Comparison of ENCODE assay signal across 8 cellular contexts in the genomic region with DNA sequence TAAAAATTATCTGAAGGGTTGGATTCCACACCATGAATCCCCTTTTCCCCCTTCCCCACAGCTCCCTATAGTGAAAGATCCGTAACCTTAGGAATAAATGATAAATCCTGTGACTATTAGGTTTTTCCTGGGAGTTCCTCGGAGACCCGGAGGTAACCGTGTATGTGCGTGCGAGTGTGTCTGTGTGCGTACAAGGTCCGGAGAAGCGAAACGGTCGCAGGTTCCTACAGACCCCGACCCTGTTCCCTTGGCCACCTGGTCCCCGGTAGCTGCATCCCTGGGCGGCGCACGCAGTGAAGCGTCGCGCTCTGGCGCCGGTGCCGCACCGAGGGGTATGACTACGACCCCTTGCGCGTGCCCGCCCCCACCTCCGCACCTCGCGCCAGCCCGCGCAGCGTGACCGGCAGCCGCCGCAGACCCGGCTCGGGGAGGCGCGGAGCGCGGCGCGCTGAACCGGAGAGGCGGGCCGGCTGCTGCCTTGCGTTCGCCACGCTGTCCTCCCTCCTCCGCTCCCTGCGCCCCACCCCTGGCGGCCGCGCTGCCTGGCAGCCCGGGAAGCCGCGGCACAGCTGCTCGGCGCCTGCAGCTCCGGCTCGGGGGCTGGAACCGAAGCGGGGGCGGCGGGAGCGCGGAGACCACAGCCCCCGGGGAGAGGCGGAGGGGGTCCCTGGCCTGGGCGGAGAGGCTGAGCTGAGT. TPM values are rescaled to one million over a fixed set of nuclear protein-coding genes. Genes with fewer than 3 reads are reported as not detected.
A peak's percentile ranks its signal among the peaks of the same experiment; 100 is the strongest.
DNase-seq lines count a peak whose midpoint lies in the region; ATAC-seq, FAIRE-seq and TF ChIP-seq lines count a peak whose summit lies in the region.

A gene with protein sequence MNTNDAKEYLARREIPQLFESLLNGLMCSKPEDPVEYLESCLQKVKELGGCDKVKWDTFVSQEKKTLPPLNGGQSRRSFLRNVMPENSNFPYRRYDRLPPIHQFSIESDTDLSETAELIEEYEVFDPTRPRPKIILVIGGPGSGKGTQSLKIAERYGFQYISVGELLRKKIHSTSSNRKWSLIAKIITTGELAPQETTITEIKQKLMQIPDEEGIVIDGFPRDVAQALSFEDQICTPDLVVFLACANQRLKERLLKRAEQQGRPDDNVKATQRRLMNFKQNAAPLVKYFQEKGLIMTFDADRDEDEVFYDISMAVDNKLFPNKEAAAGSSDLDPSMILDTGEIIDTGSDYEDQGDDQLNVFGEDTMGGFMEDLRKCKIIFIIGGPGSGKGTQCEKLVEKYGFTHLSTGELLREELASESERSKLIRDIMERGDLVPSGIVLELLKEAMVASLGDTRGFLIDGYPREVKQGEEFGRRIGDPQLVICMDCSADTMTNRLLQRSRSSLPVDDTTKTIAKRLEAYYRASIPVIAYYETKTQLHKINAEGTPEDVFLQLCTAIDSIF (plus strand): TSS at position 529 of the 696 bp plus-strand sequence. CDS start 295 bp downstream, outside the sequence.

- no peaks in the 10 kb centered on the region for H3K9me3 ChIP-seq in HUES64 (ENCODE audit: insufficient read depth, low read depth, low read length)
- H3K9me3 ChIP-seq in kidney (ENCODE audit: control insufficient read depth in 1 of 2, low read length in 2 of 2) = no peaks in the 10 kb centered on the region

- H3K36me3 ChIP-seq in HUES64 (ENCODE audit: insufficient read depth, low read length) (no peaks in the 10 kb centered on the region), kidney (ENCODE audit: control insufficient read depth in 1 of 2, insufficient read depth in 2 of 2, low read length in 2 of 2) (no peaks in the 10 kb centered on the region)

- FAIRE-seq in kidney (lab: Jason Lieb, UNC) = no peak

- H3K9ac ChIP-seq in HUES64 (ENCODE audit: low read depth, low read length) = peak within 1 kb of the TSS; percentile 61
- H3K9ac ChIP-seq in kidney (ENCODE audit: low read length in 2 of 2) = peak within 1 kb of the TSS in 1 of 2 donors; percentile 31

- WGBS in HUES64 = under 1% methylated on average over 71 of the region's 71 CpGs

- POLR2A ChIA-PET in WTC11 (lab: Charles Lee) = no interaction called here

- intact Hi-C loops in kidney (cut with DNase I) = no loop called here

- H3K27ac ChIP-seq in HUES64 (ENCODE audit: low read depth, low read length) (no peak within 1 kb of the TSS), kidney (ENCODE audit: low read depth in 2 of 2, low read length in 2 of 2) (no peak within 1 kb of the TSS)

- H3K4me3 Mint-ChIP-seq in WTC11 = peak within 1 kb of the TSS; percentile 81

- no peaks in the 10 kb centered on the region for H3K36me3 Mint-ChIP-seq in WTC11

- ATAC-seq in WTC11 = peak; percentile 61

- H3K4me1 Mint-ChIP-seq in WTC11 = peaks cover 24% of the 10 kb centered on the region

- no peak within 1 kb of the TSS for H3K27ac Mint-ChIP-seq in WTC11

- peaks cover 68% of the 10 kb centered on the region for H3K27me3 ChIP-seq in HUES64 (ENCODE audit: insufficient read depth, low read length)

- H3K4me1 ChIP-seq in HUES64 (ENCODE audit: insufficient read depth, low read length) = peaks cover 12% of the 10 kb centered on the region
- peaks cover 4 to 15% of the 10 kb centered on the region in 2 donors for H3K4me1 ChIP-seq in kidney (ENCODE audit: control insufficient read depth in 1 of 2, insufficient read depth in 1 of 2, low read depth in 1 of 2, low read length in 2 of 2)

- H3K9me3 Mint-ChIP-seq in WTC11 = no peaks in the 10 kb centered on the region

- H3K4me3 ChIP-seq in HUES64 (ENCODE audit: low read length) (peak within 1 kb of the TSS; percentile 61), kidney (ENCODE audit: low read length in 2 of 2) (peak within 1 kb of the TSS; percentile 59 to 60)

- no peak for TF ChIP-seq CTCF in WTC11 (IDR thresholded peaks at IDR 0.05)
- TF ChIP-seq CTCF in kidney (IDR thresholded peaks at IDR 0.05; ENCODE audit: borderline replicate concordance, extremely low read depth, insufficient read depth) = no peak

- CTCF ChIA-PET in WTC11 (lab: Charles Lee) = interaction anchor here (1.0 to 1.3 kb wide), 2 partner anchors 32 to 402 kb away, joined by 3 to 4 read pairs; no protein-coding TSS in a partner anchor

- H3K27me3 Mint-ChIP-seq in WTC11 (ENCODE audit: low read depth) = peaks cover 59% of the 10 kb centered on the region

- DNase-seq in NCI-H82 (lab: John Stamatoyannopoulos, UW) (peak; percentile 68), NCI-H82 treated with DMSO at 0.1 percent for 48 hours (lab: John Stamatoyannopoulos, UW; ENCODE audit: unreplicated experiment) (no peak), WTC11 (ENCODE audit: low spot score) (peak; percentile 64), cerebellum (ENCODE audit: low spot score) (peak; percentile 5), kidney (peak; percentile 77), KG1 (lab: John Stamatoyannopoulos, UW) (no peak)
- peak in 2 of 3 donors; percentile 15 to 42 for DNase-seq in stimulated activated CD4-positive, alpha-beta T cell treated with anti-CD3 and anti-CD28 coated beads, Interleukin-12 subunit alpha, Interleukin-12 subunit beta, amount 100 ng/mL, for 48 hours (ENCODE audit: low read depth in 2 of 3, low spot score in 1 of 3)

TF ChIP-seq in WTC11, 78 proteins besides CTCF, POLR2A, EP300 and RAD21 (continues in another document):
- TF ChIP-seq ETV6 (CRISPR knock-in tag; IDR thresholded peaks at IDR 0.05) (peak; percentile 42; the same call in 1 of the 2 replicates), TCF7 (CRISPR knock-in tag; IDR thresholded peaks at IDR 0.05; ENCODE audit: low read depth) (peak; percentile 28; the same call in 1 of the 2 replicates), FOXK1 (CRISPR knock-in tag; IDR thresholded peaks at IDR 0.05) (peak; percentile 40; the same call in 1 of the 2 replicates), ZNF121 (CRISPR knock-in tag; IDR thresholded peaks at IDR 0.05) (peak; percentile 66; the same call in 1 of the 2 replicates), TEAD1 (CRISPR knock-in tag; IDR thresholded peaks at IDR 0.05) (0 out of 2 replicates have a peak, but pooled peaks have one; percentile 60), ZNF396 (CRISPR knock-in tag; IDR thresholded peaks at IDR 0.05; ENCODE audit: borderline replicate concordance) (no peak)
- TF ChIP-seq, protein P1, sequence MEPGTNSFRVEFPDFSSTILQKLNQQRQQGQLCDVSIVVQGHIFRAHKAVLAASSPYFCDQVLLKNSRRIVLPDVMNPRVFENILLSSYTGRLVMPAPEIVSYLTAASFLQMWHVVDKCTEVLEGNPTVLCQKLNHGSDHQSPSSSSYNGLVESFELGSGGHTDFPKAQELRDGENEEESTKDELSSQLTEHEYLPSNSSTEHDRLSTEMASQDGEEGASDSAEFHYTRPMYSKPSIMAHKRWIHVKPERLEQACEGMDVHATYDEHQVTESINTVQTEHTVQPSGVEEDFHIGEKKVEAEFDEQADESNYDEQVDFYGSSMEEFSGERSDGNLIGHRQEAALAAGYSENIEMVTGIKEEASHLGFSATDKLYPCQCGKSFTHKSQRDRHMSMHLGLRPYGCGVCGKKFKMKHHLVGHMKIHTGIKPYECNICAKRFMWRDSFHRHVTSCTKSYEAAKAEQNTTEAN (CRISPR knock-in tag; IDR thresholded peaks at IDR 0.05) = 0 out of 2 replicates have a peak, but pooled peaks have one; percentile 18
- TF ChIP-seq, protein P2, sequence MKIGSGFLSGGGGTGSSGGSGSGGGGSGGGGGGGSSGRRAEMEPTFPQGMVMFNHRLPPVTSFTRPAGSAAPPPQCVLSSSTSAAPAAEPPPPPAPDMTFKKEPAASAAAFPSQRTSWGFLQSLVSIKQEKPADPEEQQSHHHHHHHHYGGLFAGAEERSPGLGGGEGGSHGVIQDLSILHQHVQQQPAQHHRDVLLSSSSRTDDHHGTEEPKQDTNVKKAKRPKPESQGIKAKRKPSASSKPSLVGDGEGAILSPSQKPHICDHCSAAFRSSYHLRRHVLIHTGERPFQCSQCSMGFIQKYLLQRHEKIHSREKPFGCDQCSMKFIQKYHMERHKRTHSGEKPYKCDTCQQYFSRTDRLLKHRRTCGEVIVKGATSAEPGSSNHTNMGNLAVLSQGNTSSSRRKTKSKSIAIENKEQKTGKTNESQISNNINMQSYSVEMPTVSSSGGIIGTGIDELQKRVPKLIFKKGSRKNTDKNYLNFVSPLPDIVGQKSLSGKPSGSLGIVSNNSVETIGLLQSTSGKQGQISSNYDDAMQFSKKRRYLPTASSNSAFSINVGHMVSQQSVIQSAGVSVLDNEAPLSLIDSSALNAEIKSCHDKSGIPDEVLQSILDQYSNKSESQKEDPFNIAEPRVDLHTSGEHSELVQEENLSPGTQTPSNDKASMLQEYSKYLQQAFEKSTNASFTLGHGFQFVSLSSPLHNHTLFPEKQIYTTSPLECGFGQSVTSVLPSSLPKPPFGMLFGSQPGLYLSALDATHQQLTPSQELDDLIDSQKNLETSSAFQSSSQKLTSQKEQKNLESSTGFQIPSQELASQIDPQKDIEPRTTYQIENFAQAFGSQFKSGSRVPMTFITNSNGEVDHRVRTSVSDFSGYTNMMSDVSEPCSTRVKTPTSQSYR (CRISPR knock-in tag; IDR thresholded peaks at IDR 0.05) = 0 out of 2 replicates have a peak, but pooled peaks have one; percentile 20
- TF ChIP-seq, protein P3, sequence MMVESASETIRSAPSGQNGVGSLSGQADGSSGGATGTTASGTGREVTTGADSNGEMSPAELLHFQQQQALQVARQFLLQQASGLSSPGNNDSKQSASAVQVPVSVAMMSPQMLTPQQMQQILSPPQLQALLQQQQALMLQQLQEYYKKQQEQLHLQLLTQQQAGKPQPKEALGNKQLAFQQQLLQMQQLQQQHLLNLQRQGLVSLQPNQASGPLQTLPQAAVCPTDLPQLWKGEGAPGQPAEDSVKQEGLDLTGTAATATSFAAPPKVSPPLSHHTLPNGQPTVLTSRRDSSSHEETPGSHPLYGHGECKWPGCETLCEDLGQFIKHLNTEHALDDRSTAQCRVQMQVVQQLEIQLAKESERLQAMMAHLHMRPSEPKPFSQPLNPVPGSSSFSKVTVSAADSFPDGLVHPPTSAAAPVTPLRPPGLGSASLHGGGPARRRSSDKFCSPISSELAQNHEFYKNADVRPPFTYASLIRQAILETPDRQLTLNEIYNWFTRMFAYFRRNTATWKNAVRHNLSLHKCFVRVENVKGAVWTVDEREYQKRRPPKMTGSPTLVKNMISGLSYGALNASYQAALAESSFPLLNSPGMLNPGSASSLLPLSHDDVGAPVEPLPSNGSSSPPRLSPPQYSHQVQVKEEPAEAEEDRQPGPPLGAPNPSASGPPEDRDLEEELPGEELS (CRISPR knock-in tag; IDR thresholded peaks at IDR 0.05) = peak; percentile 17; the same call in 1 of the 2 replicates

RNA-seq across cellular contexts. Expression of the gene that starts here (rescaled TPM):
- polyA plus RNA-seq in HUES64 (2013, experiment 1 of 2) = 1.4 TPM
- 1.8 TPM for polyA plus RNA-seq in HUES64 (2013, experiment 2 of 2)
- total RNA-seq in WTC11 (2021) = 2.7 to 4.6 TPM (median 3.0 TPM) in 3 replicates
- 29.9 TPM for total RNA-seq in cerebellum
- total RNA-seq in kidney = 1.7 TPM
- 2.5 TPM for polyA plus RNA-seq in kidney (ENCODE audit: insufficient read depth, low read depth, low replicate concordance)

Comparison
In these comparisons a context has a peak if more than half of its experiments do, and no peak if none do; other contexts are left out.
1. DNase-seq: peak in NCI-H82 (single experiment), WTC11 (single experiment), cerebellum (single experiment), kidney (single experiment) and stimulated activated CD4-positive, alpha-beta T cell treated with anti-CD3 and anti-CD28 coated beads, Interleukin-12 subunit alpha, Interleukin-12 subunit beta, amount 100 ng/mL, for 48 hours (2 of 3); none in NCI-H82 treated with DMSO at 0.1 percent for 48 hours (single experiment) and KG1 (single experiment).